8 cellular contexts compared by ENCODE assay signal in the genomic region with DNA sequence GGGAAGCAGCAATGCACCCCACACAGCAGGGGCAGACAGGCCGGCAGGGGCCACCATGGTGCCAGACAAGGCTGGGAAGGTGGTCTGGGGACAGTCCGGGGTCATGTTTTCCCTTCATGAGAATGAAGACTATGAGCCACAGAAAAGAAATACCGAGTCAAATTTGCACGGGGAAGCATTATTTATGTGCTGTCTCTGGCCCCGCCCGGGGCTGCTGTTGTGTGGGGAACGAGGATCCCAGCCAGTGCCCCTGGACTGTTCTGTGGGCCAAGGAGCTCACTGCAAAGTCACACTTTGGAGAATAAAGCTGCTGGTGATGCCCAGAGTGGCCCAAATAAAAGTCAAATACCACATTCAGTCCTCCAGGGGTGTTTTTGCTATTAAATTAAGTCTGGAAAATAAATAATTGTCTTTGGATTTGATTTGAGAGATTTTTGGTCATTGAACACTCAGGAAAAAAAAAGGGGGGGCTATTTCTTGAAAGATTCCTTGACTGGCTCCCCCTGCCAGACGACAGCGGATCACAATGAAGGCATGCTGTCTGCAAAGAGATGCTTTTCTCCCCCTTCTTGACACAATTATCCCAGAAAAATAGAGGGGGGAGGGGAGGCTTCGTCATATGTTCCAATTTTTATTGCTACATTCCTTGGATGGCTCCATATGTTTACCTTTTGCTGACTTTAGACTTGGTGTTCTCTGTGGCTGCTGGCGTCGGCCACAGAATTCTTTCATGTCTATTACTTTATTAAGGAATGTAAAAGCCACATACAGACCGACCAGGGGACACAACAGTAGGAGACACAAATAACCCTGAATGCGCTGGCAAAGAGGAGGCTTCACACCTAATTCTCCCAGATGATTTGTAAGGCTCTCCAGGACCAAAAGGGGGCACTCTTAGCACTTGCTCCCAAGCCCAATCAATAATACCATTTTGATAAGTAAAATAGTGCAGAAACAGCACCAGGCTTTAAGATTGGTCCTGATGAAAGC. TPM values are rescaled to one million over a fixed set of nuclear protein-coding genes. Genes with fewer than 3 reads are reported as not detected.
DNase-seq lines count a peak whose midpoint lies in the region; ATAC-seq and TF ChIP-seq lines count a peak whose summit lies in the region.

No MANE protein-coding gene starts in this region.

- dilution Hi-C loops in mammary epithelial cell (cut with HindIII; ENCODE audit: low sequenced_read_pairs), result no loop called here

- no peak overlapping the region for H3K4me3 ChIP-seq in mammary epithelial cell (replicated peaks in 1 of 3; ENCODE audit: insufficient read depth in 1 of 3, low read depth in 2 of 3, low read length in 3 of 3)

- H3K4me2 ChIP-seq in mammary epithelial cell (ENCODE audit: insufficient read depth, low read depth, low read length), result no peak overlapping the region

- H3K9me3 ChIP-seq in mammary epithelial cell (replicated peaks; ENCODE audit: insufficient read depth, low read length), result no peaks in the 10 kb centered on the region

- intact Hi-C loops in mammary epithelial cell (cut with micrococcal nuclease), result loop anchor here (1.0 to 10.0 kb wide), 4 partner anchors 193 to 591 kb away; no protein-coding TSS in a partner anchor

- 41% methylated on average over 10 of the region's 14 CpGs for WGBS in mammary epithelial cell (ENCODE audit: low coverage, missing lambda C conversion rate)

- H3K36me3 Mint-ChIP-seq in activated CD4-positive, alpha-beta T cell treated with anti-CD3 and anti-CD28 coated beads, Interleukin-2, amount 10 ng/mL, durations not matched to agents 7 days and 5 days (ENCODE audit: low read depth), result no peaks in the 10 kb centered on the region
- no peaks in the 10 kb centered on the region for H3K36me3 Mint-ChIP-seq in neural crest cell (ENCODE audit: low read depth)

- peak; percentile 17 for DNase-seq in activated CD4-positive, alpha-beta T cell treated with anti-CD3 and anti-CD28 coated beads, Interleukin-2, amount 10 ng/mL, durations not matched to agents 7 days and 5 days
- DNase-seq in activated CD4-positive, alpha-beta T cell treated with anti-CD3 and anti-CD28 coated beads, Interleukin-2, amount 50 U/mL, for 1 hour, result no peak
- DNase-seq in NCI-H1694 treated with DMSO at 0.1 percent for 48 hours (lab: John Stamatoyannopoulos, UW) (peak; percentile 49), mammary epithelial cell (peak; percentile 17), neural crest cell (ENCODE audit: low read depth, low spot score) (peak; percentile 18)
- DNase-seq in central memory CD4-positive, alpha-beta T cell, result no peak

- H3K9ac ChIP-seq in mammary epithelial cell (ENCODE audit: insufficient read depth, low read length), result no peak overlapping the region

- POLR2A ChIA-PET in activated CD4-positive, alpha-beta T cell treated with anti-CD3 and anti-CD28 coated beads, Interleukin-2, amount 10 ng/mL, durations not matched to agents 7 days and 5 days (lab: Charles Lee), result no interaction called here

- no peak for ATAC-seq in GM19455 (IDR thresholded peaks at IDR 0.05; ENCODE audit: unreplicated experiment)
- no peak for ATAC-seq in HG03432 (IDR thresholded peaks at IDR 0.05; ENCODE audit: unreplicated experiment)

- in situ Hi-C loops in mammary epithelial cell (cut with MboI; ENCODE audit: low sequenced_read_pairs in 2 of 2), result loop anchor here in 1 of 2 donors (10.0 kb wide), 1 partner anchor 189 kb away; no protein-coding TSS in a partner anchor

- H3K4me1 Mint-ChIP-seq in activated CD4-positive, alpha-beta T cell treated with anti-CD3 and anti-CD28 coated beads, Interleukin-2, amount 10 ng/mL, durations not matched to agents 7 days and 5 days, result no peaks in the 10 kb centered on the region
- peaks cover 15% of the 10 kb centered on the region for H3K4me1 Mint-ChIP-seq in neural crest cell

- H3K4me3 Mint-ChIP-seq in activated CD4-positive, alpha-beta T cell treated with anti-CD3 and anti-CD28 coated beads, Interleukin-2, amount 10 ng/mL, durations not matched to agents 7 days and 5 days, result no peak overlapping the region
- no peak overlapping the region for H3K4me3 Mint-ChIP-seq in neural crest cell

- no peaks in the 10 kb centered on the region for H3K27me3 ChIP-seq in mammary epithelial cell (ENCODE audit: insufficient read depth, low read length)

- no peaks in the 10 kb centered on the region for H3K9me3 Mint-ChIP-seq in activated CD4-positive, alpha-beta T cell treated with anti-CD3 and anti-CD28 coated beads, Interleukin-2, amount 10 ng/mL, durations not matched to agents 7 days and 5 days
- H3K9me3 Mint-ChIP-seq in neural crest cell, result no peaks in the 10 kb centered on the region

- H4K20me1 ChIP-seq in mammary epithelial cell (ENCODE audit: insufficient read depth, low read length), result no peaks in the 10 kb centered on the region

- no peaks in the 10 kb centered on the region for H3K36me3 ChIP-seq in mammary epithelial cell (ENCODE audit: insufficient read depth, low read length)

- H3K27ac Mint-ChIP-seq in activated CD4-positive, alpha-beta T cell treated with anti-CD3 and anti-CD28 coated beads, Interleukin-2, amount 10 ng/mL, durations not matched to agents 7 days and 5 days, result no peak overlapping the region
- H3K27ac Mint-ChIP-seq in neural crest cell (ENCODE audit: unreplicated experiment), result no peak overlapping the region

- TF ChIP-seq CTCF in mammary epithelial cell (conservative IDR thresholded peaks at IDR 0.05 in 1 of 2, IDR thresholded peaks at IDR 0.05 in 1 of 2; ENCODE audit: extremely low read depth in 1 of 2, insufficient read depth in 1 of 2, low read depth in 1 of 2, low read length in 2 of 2) (peak; percentile 60 to 77), neural crest cell (conservative IDR thresholded peaks at IDR 0.05) (peak; percentile 68)

- H3K27ac ChIP-seq in mammary epithelial cell (ENCODE audit: insufficient read depth, low read depth, low read length), result no peak overlapping the region

- CTCF ChIA-PET in activated CD4-positive, alpha-beta T cell treated with anti-CD3 and anti-CD28 coated beads, Interleukin-2, amount 10 ng/mL, durations not matched to agents 7 days and 5 days (lab: Charles Lee), result no interaction called here
- CTCF ChIA-PET in mammary epithelial cell (lab: Charles Lee; ENCODE audit: low non-redundant PET), result interaction anchor here (0.7 kb wide), 1 partner anchor 161 kb away, joined by 6 read pairs; no protein-coding TSS in a partner anchor

- H2AFZ ChIP-seq in mammary epithelial cell (ENCODE audit: low read depth, low read length), result no peak overlapping the region

- H3K27me3 Mint-ChIP-seq in activated CD4-positive, alpha-beta T cell treated with anti-CD3 and anti-CD28 coated beads, Interleukin-2, amount 10 ng/mL, durations not matched to agents 7 days and 5 days, result peaks cover 10% of the 10 kb centered on the region
- H3K27me3 Mint-ChIP-seq in neural crest cell (ENCODE audit: low read depth), result peaks cover 4% of the 10 kb centered on the region

- H3K4me1 ChIP-seq in mammary epithelial cell (ENCODE audit: insufficient read depth, low read length), result no peaks in the 10 kb centered on the region

- no TSS peak for BruUV-seq in mammary epithelial cell (replicated peaks; lab: Mats Ljungman, UMichigan)

- H3K79me2 ChIP-seq in mammary epithelial cell (ENCODE audit: insufficient read depth, low read length), result no peaks in the 10 kb centered on the region

RNA-seq across cellular contexts. Expression of gene ANKFN1, which starts 27.1 kb away (rescaled TPM):
- total RNA-seq in activated CD4-positive, alpha-beta T cell treated with anti-CD3 and anti-CD28 coated beads, Interleukin-2, amount 10 ng/mL, durations not matched to agents 7 days and 5 days, result not detected
- not detected for total RNA-seq in mammary epithelial cell
- polyA plus RNA-seq in mammary epithelial cell, result not detected
- not detected for polyA minus RNA-seq in mammary epithelial cell
- 0.11 and 0.21 TPM in 2 replicates for total RNA-seq in neural crest cell

Comparison
In these comparisons a context has a peak if more than half of its experiments do, and no peak if none do; other contexts are left out.
1. DNase-seq: peak in activated CD4-positive, alpha-beta T cell treated with anti-CD3 and anti-CD28 coated beads, Interleukin-2, amount 10 ng/mL, durations not matched to agents 7 days and 5 days (single experiment), NCI-H1694 treated with DMSO at 0.1 percent for 48 hours (single experiment), mammary epithelial cell (single experiment) and neural crest cell (single experiment); none in activated CD4-positive, alpha-beta T cell treated with anti-CD3 and anti-CD28 coated beads, Interleukin-2, amount 50 U/mL, for 1 hour (single experiment) and central memory CD4-positive, alpha-beta T cell (single experiment).